In genomic region chr1:230149751-230150584, GRCh38 we compare ENCODE assay signal across 1 cellular context.
A peak's percentile ranks its signal among the peaks of the same experiment; 100 is the strongest.
TF ChIP-seq lines count a peak whose summit lies in the region.

No MANE protein-coding gene starts in this region.

TF ChIP-seq in GM12878, 131 proteins besides CTCF, POLR2A, EP300 and RAD21 (continued from another document and continues in another):
- TF ChIP-seq USF2 (IDR thresholded peaks at IDR 0.05; ENCODE audit: borderline replicate concordance, low read depth, low read length): no peak
- peak; percentile 59 for TF ChIP-seq IKZF1 (conservative IDR thresholded peaks at IDR 0.05)
- TF ChIP-seq ZNF687 (IDR thresholded peaks at IDR 0.05): peak; percentile 51; the same call in 1 of the 2 replicates
- TF ChIP-seq MLLT1 (IDR thresholded peaks at IDR 0.05): 0 out of 2 replicates have a peak, but pooled peaks have one; percentile 47
- no peak for TF ChIP-seq ZNF622 (IDR thresholded peaks at IDR 0.05)
- TF ChIP-seq FOXM1 (IDR thresholded peaks at IDR 0.05; ENCODE audit: low read depth, low read length): 0 out of 2 replicates have a peak, but pooled peaks have one; percentile 26
- TF ChIP-seq PML (IDR thresholded peaks at IDR 0.05; ENCODE audit: low read length): no peak
- peak; percentile 45; the same call in 1 of the 2 replicates for TF ChIP-seq RUNX3 (IDR thresholded peaks at IDR 0.05; ENCODE audit: low read length)
- TF ChIP-seq CHD1 (IDR thresholded peaks at IDR 0.05; ENCODE audit: low read depth, low read length): no peak
- TF ChIP-seq LARP7 (IDR thresholded peaks at IDR 0.05): no peak
- TF ChIP-seq SRF (IDR thresholded peaks at IDR 0.05; ENCODE audit: low read depth in 2 of 2, low read length in 2 of 2): no peak
- TF ChIP-seq ZBED1 (IDR thresholded peaks at IDR 0.05; ENCODE audit: borderline replicate concordance): 0 out of 2 replicates have a peak, but pooled peaks have one; percentile 39
- TF ChIP-seq RAD51 (IDR thresholded peaks at IDR 0.05): no peak
- TF ChIP-seq JUNB (IDR thresholded peaks at IDR 0.05): no peak
- peak; percentile 15 for TF ChIP-seq CUX1 (IDR thresholded peaks at IDR 0.05; ENCODE audit: insufficient replicate concordance, low read depth, low read length)
- TF ChIP-seq IRF5 (IDR thresholded peaks at IDR 0.05; ENCODE audit: borderline replicate concordance): no peak
- peak; percentile 64; the same call in 1 of the 2 replicates for TF ChIP-seq RELB (IDR thresholded peaks at IDR 0.05; ENCODE audit: low read depth)
- no peak for TF ChIP-seq IRF3 (IDR thresholded peaks at IDR 0.05)
- TF ChIP-seq SPI1 (IDR thresholded peaks at IDR 0.05; ENCODE audit: borderline replicate concordance, insufficient read depth, low read depth, low read length): peak; percentile 100
- no peak for TF ChIP-seq NRF1 (conservative IDR thresholded peaks at IDR 0.05; ENCODE audit: low read depth, low read length)
- TF ChIP-seq NKRF (conservative IDR thresholded peaks at IDR 0.05): no peak
- TF ChIP-seq PRDM15 (CRISPR knock-in tag; IDR thresholded peaks at IDR 0.05): no peak
